ENCODE assay signal across 1 cellular context in the genomic region with DNA sequence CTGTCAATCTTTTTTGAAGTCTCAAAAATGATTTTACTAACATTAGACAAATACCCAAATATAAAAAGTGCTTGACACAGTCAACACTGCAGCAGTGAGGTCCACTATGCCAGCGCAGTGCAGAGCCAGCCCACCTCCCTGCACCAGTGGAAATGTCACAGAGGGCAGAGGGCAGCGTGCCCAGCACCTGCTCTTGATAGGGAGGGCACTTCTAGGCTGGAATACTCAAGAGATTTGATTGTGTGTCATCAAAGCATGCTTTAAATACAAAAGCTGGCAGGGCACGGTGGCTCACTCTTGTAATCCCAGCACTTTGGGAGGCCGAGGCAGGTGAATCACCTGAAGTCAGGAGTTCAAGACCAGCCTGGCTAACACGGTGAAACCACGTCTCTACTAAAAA.
TF ChIP-seq lines count a peak whose summit lies in the region.

No MANE protein-coding gene starts in this region.

TF ChIP-seq in WTC11, 78 proteins besides CTCF, POLR2A, EP300 and RAD21 (continued from another document):
- TF ChIP-seq, protein P1, sequence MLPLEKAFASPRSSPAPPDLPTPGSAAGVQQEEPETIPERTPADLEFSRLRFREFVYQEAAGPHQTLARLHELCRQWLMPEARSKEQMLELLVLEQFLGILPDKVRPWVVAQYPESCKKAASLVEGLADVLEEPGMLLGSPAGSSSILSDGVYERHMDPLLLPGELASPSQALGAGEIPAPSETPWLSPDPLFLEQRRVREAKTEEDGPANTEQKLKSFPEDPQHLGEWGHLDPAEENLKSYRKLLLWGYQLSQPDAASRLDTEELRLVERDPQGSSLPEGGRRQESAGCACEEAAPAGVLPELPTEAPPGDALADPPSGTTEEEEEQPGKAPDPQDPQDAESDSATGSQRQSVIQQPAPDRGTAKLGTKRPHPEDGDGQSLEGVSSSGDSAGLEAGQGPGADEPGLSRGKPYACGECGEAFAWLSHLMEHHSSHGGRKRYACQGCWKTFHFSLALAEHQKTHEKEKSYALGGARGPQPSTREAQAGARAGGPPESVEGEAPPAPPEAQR (CRISPR knock-in tag; IDR thresholded peaks at IDR 0.05) = no peak
- TF ChIP-seq ZNF317 (CRISPR knock-in tag; IDR thresholded peaks at IDR 0.05; ENCODE audit: borderline replicate concordance, low read depth) = no peak
- TF ChIP-seq, protein P2, sequence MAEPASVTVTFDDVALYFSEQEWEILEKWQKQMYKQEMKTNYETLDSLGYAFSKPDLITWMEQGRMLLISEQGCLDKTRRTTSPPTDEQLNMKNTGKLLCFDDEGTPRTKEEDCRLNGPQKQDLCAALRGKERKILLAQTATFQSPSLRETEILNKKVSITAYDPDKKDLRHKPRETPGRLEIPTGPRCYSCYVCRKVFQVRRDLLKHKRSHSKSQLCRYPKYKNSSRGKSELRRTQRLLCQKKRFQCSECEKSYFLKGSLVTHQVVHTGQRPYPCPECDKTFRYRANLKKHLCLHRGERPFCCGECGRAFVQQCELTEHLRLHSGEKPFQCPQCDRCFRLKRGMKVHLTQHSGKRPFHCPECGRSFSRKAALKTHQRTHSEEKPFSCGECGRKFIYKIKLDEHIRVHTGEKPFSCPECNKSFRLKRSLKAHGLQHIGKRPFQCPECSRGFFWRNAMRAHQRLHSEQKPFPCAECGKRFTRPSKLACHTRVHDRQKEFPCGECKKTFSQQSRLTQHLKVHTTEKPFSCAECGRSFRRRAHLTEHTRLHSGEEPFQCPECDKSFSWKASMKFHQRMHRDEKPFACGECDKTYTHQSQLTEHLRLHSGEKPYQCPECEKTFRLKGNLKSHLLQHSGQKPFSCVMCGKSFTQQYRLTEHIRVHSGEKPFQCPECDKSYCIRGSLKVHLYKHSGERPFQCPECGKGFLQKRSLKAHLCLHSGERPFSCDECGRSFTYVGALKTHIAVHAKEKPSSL (CRISPR knock-in tag; conservative IDR thresholded peaks at IDR 0.05) = no peak
- TF ChIP-seq, protein P3, sequence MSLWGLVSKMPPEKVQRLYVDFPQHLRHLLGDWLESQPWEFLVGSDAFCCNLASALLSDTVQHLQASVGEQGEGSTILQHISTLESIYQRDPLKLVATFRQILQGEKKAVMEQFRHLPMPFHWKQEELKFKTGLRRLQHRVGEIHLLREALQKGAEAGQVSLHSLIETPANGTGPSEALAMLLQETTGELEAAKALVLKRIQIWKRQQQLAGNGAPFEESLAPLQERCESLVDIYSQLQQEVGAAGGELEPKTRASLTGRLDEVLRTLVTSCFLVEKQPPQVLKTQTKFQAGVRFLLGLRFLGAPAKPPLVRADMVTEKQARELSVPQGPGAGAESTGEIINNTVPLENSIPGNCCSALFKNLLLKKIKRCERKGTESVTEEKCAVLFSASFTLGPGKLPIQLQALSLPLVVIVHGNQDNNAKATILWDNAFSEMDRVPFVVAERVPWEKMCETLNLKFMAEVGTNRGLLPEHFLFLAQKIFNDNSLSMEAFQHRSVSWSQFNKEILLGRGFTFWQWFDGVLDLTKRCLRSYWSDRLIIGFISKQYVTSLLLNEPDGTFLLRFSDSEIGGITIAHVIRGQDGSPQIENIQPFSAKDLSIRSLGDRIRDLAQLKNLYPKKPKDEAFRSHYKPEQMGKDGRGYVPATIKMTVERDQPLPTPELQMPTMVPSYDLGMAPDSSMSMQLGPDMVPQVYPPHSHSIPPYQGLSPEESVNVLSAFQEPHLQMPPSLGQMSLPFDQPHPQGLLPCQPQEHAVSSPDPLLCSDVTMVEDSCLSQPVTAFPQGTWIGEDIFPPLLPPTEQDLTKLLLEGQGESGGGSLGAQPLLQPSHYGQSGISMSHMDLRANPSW (CRISPR knock-in tag; conservative IDR thresholded peaks at IDR 0.05; ENCODE audit: low read depth) = no peak
- TF ChIP-seq, protein P4, sequence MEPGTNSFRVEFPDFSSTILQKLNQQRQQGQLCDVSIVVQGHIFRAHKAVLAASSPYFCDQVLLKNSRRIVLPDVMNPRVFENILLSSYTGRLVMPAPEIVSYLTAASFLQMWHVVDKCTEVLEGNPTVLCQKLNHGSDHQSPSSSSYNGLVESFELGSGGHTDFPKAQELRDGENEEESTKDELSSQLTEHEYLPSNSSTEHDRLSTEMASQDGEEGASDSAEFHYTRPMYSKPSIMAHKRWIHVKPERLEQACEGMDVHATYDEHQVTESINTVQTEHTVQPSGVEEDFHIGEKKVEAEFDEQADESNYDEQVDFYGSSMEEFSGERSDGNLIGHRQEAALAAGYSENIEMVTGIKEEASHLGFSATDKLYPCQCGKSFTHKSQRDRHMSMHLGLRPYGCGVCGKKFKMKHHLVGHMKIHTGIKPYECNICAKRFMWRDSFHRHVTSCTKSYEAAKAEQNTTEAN (CRISPR knock-in tag; IDR thresholded peaks at IDR 0.05) = no peak
- TF ChIP-seq, protein P5, sequence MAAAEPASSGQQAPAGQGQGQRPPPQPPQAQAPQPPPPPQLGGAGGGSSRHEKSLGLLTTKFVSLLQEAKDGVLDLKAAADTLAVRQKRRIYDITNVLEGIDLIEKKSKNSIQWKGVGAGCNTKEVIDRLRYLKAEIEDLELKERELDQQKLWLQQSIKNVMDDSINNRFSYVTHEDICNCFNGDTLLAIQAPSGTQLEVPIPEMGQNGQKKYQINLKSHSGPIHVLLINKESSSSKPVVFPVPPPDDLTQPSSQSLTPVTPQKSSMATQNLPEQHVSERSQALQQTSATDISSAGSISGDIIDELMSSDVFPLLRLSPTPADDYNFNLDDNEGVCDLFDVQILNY (CRISPR knock-in tag; IDR thresholded peaks at IDR 0.05) = no peak
- no peak for TF ChIP-seq ZNF263 (CRISPR knock-in tag; IDR thresholded peaks at IDR 0.05; ENCODE audit: low read depth)
